Comparison of ENCODE assay signal across 1 cellular context in the genomic region with DNA sequence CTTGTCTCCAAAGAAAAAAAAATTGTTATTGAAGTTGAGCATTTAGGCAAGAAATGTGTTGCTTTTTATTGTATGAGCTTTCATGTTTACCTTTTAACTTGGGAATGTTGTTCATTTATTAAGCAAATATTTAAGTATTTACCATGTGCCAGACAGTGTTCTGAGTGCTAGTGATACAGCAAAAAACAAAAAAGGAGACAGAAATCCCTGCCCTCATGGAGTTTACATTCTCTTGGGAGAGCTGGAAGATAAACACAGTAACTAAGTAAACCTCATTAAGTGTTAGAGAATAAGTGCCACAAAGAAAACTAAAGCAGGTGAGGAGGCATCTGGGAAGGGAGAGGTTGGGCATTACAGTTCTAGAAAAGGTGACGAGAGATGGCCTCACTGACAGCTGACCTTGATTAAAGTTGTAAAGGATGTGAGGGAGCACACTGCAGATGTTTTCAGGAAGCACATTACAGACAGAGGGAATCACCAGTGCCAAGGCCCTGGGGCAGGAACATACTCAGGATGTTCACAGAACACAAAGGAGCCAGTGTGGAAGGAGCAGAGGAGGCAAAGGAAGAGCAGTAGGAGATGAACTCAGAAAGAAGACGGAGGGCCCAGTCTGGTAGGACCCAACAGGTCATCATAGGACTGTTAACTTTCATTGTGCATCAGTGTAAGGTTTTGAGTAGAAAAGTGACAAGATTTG.
TF ChIP-seq lines count a peak whose summit lies in the region.

No MANE protein-coding gene starts in this region.

TF ChIP-seq in A549, 52 proteins besides CTCF, POLR2A, EP300 and RAD21:
- TF ChIP-seq, protein P1, sequence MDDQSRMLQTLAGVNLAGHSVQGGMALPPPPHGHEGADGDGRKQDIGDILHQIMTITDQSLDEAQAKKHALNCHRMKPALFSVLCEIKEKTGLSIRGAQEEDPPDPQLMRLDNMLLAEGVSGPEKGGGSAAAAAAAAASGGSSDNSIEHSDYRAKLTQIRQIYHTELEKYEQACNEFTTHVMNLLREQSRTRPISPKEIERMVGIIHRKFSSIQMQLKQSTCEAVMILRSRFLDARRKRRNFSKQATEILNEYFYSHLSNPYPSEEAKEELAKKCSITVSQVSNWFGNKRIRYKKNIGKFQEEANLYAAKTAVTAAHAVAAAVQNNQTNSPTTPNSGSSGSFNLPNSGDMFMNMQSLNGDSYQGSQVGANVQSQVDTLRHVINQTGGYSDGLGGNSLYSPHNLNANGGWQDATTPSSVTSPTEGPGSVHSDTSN (IDR thresholded peaks at IDR 0.05), result no peak
- TF ChIP-seq MAZ (IDR thresholded peaks at IDR 0.05; ENCODE audit: borderline replicate concordance, low read depth, low read length) (no peak), HEYL (CRISPR knock-in tag; IDR thresholded peaks at IDR 0.05) (no peak), ZNF302 (CRISPR knock-in tag; IDR thresholded peaks at IDR 0.05) (no peak), FOSB (CRISPR knock-in tag; IDR thresholded peaks at IDR 0.05) (no peak), NFE2L2 (conservative IDR thresholded peaks at IDR 0.05; ENCODE audit: low read length) (no peak), RCOR1 (IDR thresholded peaks at IDR 0.05; ENCODE audit: low read depth, low read length) (no peak), TP53 (CRISPR knock-in tag; IDR thresholded peaks at IDR 0.05) (no peak), BHLHE40 (IDR thresholded peaks at IDR 0.05; ENCODE audit: low read depth, low read length) (no peak), RARB (CRISPR knock-in tag; IDR thresholded peaks at IDR 0.05) (no peak), MYC (IDR thresholded peaks at IDR 0.05; ENCODE audit: borderline replicate concordance, low read length) (no peak), CHD2 (IDR thresholded peaks at IDR 0.05; ENCODE audit: low read length, partially characterized antibody) (no peak), HDAC2 (IDR thresholded peaks at IDR 0.05) (no peak)
- TF ChIP-seq, protein P2, sequence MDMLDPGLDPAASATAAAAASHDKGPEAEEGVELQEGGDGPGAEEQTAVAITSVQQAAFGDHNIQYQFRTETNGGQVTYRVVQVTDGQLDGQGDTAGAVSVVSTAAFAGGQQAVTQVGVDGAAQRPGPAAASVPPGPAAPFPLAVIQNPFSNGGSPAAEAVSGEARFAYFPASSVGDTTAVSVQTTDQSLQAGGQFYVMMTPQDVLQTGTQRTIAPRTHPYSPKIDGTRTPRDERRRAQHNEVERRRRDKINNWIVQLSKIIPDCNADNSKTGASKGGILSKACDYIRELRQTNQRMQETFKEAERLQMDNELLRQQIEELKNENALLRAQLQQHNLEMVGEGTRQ (IDR thresholded peaks at IDR 0.05), result no peak
- TF ChIP-seq, protein P3, sequence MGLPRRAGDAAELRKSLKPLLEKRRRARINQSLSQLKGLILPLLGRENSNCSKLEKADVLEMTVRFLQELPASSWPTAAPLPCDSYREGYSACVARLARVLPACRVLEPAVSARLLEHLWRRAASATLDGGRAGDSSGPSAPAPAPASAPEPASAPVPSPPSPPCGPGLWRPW (IDR thresholded peaks at IDR 0.05), result no peak
- TF ChIP-seq, protein P4, sequence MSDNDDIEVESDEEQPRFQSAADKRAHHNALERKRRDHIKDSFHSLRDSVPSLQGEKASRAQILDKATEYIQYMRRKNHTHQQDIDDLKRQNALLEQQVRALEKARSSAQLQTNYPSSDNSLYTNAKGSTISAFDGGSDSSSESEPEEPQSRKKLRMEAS (IDR thresholded peaks at IDR 0.05), result no peak
TF ChIP-seq in A549: peak in this region for 0.
